In genomic region chr3:85387913-85388510, GRCh38 we compare ENCODE assay signal across 17 cellular contexts.
"Had no signal": no experiment of that assay in that cellular context is flagged by ENCODE, and none has a peak within 500 bp of the region (broad histone marks: within the 10 kb centered on the region; RNA-seq: fewer than 3 reads in every experiment).

No MANE protein-coding gene starts in this region.

- H3K9me3 ChIP-seq: breast epithelium, gastroesophageal sphincter, heart right ventricle, lower lobe of right lung, ovary, spleen, suprapubic skin had no signal

- H3K4me3 ChIP-seq: breast epithelium, dorsolateral prefrontal cortex, gastroesophageal sphincter, heart right ventricle, lower lobe of right lung, ovary, spleen, suprapubic skin had no signal

- H3K27me3 Mint-ChIP-seq: stimulated activated naive CD8-positive, alpha-beta T cell treated with anti-CD3 and anti-CD28 coated beads, Interleukin-15, Interleukin-2, amounts not matched to agents 100 ng/mL and 50 ng/mL, for 24 hours had no signal

- DNase-seq: activated CD4-positive, alpha-beta T cell treated with anti-CD3 and anti-CD28 coated beads, Interleukin-2, amount 50 U/mL, for 1 hour; activated naive CD4-positive, alpha-beta T cell; anterior cingulate cortex; heart right ventricle; lower lobe of right lung; ovary; spleen; T-helper 9 cell; trophoblast cell had no signal

- ATAC-seq: activated CD4-positive, CD25-positive, alpha-beta regulatory T cell treated with anti-CD3 and anti-CD28 coated beads, Interleukin-2, amount 50 U/mL, for 24 hours; gastroesophageal sphincter; heart right ventricle; lower lobe of right lung; sciatic nerve had no signal

- H3K4me1 ChIP-seq: breast epithelium, gastroesophageal sphincter, heart right ventricle, lower lobe of right lung, spleen, suprapubic skin had no signal

- H3K4me3 Mint-ChIP-seq: neural crest cell; stimulated activated naive CD8-positive, alpha-beta T cell treated with anti-CD3 and anti-CD28 coated beads, Interleukin-15, Interleukin-2, amounts not matched to agents 100 ng/mL and 50 ng/mL, for 24 hours had no signal

- H3K36me3 ChIP-seq: breast epithelium, gastroesophageal sphincter, heart right ventricle, lower lobe of right lung, ovary, spleen, suprapubic skin had no signal

- H3K27me3 ChIP-seq: breast epithelium, dorsolateral prefrontal cortex, gastroesophageal sphincter, heart right ventricle, ovary, spleen, suprapubic skin had no signal

- H3K27ac ChIP-seq: breast epithelium, gastroesophageal sphincter, heart right ventricle, lower lobe of right lung, ovary, spleen, suprapubic skin had no signal

- H3K27ac Mint-ChIP-seq: stimulated activated naive CD8-positive, alpha-beta T cell treated with anti-CD3 and anti-CD28 coated beads, Interleukin-15, Interleukin-2, amounts not matched to agents 100 ng/mL and 50 ng/mL, for 24 hours had no signal
